In genomic region chr14:101117543-101117942, GRCh38 we compare ENCODE assay signal across 8 cellular contexts.
"Had no signal": no experiment of that assay in that cellular context is flagged by ENCODE, and none has a peak within 500 bp of the region (broad histone marks: within the 10 kb centered on the region; RNA-seq: fewer than 3 reads in every experiment).

No MANE protein-coding gene starts in this region.

- DNase-seq: H9, HCEC 1CT, HFFc6, KBM-7 had no signal

- H3K4me3 Mint-ChIP-seq: GM23338, H9, HFFc6 had no signal

- H3K4me2 ChIP-seq: GM23338, KMS-11 had no signal

- H3K9ac ChIP-seq: KMS-11 had no signal

- ATAC-seq: GM23338 had no signal

- H3K27ac Mint-ChIP-seq: GM23338, H9, HFFc6, IgD-negative memory B cell had no signal

- H3K9me3 Mint-ChIP-seq: GM23338, HFFc6 had no signal

- H3K27ac ChIP-seq: HL-60, KMS-11 had no signal

- H3K27me3 Mint-ChIP-seq: IgD-negative memory B cell had no signal

- H3K4me3 ChIP-seq: GM23338 had no signal

- H2AFZ ChIP-seq: GM23338 had no signal
